ENCODE assay signal across 1 cellular context in the genomic region with DNA sequence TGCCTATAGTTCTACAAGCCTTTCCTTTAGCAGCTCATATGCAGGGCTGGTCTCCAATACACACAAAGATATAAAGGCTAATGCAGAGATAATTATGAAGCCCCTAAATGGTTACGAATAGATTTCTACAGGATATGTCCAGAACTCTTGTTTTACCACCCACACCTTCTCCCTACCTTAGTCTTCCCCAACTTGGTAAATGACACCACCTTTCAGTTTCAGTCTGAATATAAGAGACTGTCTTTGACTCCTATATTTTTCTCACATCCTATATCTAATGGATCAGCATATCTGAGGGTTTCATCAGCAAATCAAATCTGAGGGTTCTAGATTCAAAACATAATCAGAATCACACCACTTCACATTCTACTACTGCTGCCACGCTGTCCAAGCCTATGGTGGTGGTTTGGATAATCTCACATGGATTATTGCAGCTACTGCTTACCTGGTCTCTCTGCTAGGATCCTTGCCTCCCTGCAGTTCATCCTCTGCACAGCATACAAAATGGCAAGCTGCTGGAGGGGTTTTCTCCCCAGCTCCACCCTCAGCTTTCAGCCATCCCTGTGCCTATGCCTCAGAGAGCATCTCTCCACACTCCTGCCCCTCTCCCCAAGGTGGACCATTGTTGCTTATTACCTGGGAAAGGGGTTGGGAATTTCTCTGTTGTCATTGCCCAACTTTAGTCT.
TF ChIP-seq lines count a peak whose summit lies in the region.

No MANE protein-coding gene starts in this region.

TF ChIP-seq in GM23338, 12 proteins besides CTCF, POLR2A, EP300 and RAD21 (continued from another document):
- TF ChIP-seq, protein P1, sequence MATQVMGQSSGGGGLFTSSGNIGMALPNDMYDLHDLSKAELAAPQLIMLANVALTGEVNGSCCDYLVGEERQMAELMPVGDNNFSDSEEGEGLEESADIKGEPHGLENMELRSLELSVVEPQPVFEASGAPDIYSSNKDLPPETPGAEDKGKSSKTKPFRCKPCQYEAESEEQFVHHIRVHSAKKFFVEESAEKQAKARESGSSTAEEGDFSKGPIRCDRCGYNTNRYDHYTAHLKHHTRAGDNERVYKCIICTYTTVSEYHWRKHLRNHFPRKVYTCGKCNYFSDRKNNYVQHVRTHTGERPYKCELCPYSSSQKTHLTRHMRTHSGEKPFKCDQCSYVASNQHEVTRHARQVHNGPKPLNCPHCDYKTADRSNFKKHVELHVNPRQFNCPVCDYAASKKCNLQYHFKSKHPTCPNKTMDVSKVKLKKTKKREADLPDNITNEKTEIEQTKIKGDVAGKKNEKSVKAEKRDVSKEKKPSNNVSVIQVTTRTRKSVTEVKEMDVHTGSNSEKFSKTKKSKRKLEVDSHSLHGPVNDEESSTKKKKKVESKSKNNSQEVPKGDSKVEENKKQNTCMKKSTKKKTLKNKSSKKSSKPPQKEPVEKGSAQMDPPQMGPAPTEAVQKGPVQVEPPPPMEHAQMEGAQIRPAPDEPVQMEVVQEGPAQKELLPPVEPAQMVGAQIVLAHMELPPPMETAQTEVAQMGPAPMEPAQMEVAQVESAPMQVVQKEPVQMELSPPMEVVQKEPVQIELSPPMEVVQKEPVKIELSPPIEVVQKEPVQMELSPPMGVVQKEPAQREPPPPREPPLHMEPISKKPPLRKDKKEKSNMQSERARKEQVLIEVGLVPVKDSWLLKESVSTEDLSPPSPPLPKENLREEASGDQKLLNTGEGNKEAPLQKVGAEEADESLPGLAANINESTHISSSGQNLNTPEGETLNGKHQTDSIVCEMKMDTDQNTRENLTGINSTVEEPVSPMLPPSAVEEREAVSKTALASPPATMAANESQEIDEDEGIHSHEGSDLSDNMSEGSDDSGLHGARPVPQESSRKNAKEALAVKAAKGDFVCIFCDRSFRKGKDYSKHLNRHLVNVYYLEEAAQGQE (IDR thresholded peaks at IDR 0.05; ENCODE audit: unreplicated experiment): no peak
- no peak for TF ChIP-seq POLR2AphosphoS5 (IDR thresholded peaks at IDR 0.05; ENCODE audit: low read depth)
- TF ChIP-seq EZH2 (IDR thresholded peaks at IDR 0.05; ENCODE audit: low read depth, unreplicated experiment): no peak
